ENCODE assay signal across 16 cellular contexts in the genomic region with DNA sequence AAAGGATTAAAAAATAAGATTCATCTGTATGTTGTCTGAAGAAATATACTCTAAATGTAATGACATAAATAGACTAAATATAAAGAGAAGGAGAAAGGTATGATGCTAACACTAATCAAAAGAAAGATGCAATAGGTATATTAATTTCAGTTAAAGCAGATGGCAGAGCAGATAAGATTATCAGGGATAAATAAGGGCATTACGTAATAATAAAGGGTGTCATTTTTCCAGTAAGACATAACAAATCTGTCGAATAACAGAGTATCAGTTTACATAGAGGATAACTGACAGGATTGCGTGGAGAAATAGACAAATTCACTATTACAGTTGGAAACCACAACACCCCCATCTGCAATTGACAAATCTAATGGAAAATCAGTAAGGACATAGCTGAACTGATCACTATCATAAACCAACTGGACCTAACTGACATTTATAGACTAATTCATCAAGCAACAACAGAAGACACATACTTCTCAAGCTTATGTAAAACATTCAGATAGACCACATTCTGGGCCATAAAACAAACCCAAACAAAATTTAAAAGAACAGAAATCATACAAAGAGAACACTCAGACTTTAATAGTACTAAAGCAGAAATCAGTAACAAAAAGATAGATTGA.
A peak's percentile ranks its signal among the peaks of the same experiment; 100 is the strongest.
DNase-seq lines count a peak whose midpoint lies in the region; FAIRE-seq and TF ChIP-seq lines count a peak whose summit lies in the region.
"Had no signal": no experiment of that assay in that cellular context is flagged by ENCODE, and none has a peak within 500 bp of the region (broad histone marks: within the 10 kb centered on the region; RNA-seq: fewer than 3 reads in every experiment).

No MANE protein-coding gene starts in this region.

- no peaks in the 10 kb centered on the region for H3K27me3 ChIP-seq in tibial nerve
- H3K27me3 ChIP-seq: BLaER1 had no signal

- TF ChIP-seq POLR2A in tibial nerve (IDR thresholded peaks at IDR 0.05) = no peak

- no peaks in the 10 kb centered on the region for H3K4me1 ChIP-seq in tibial nerve
- H3K4me1 ChIP-seq: BLaER1 had no signal

- peaks cover 0 to 10% (median 0%) of the 10 kb centered on the region in 4 donors for H3K9me3 ChIP-seq in tibial nerve
- H3K9me3 ChIP-seq: BLaER1 had no signal

- FAIRE-seq in D721Med (lab: Jason Lieb, UNC) = peak; percentile 94
- FAIRE-seq: GM12878 had no signal

- no peak overlapping the region for H3K27ac ChIP-seq in tibial nerve
- H3K27ac ChIP-seq: BLaER1 had no signal

- TF ChIP-seq CTCF in D721Med (IDR thresholded peaks at IDR 0.05; ENCODE audit: insufficient read depth, missing control alignments) (no peak), tibial nerve (IDR thresholded peaks at IDR 0.05) (no peak)

- DNase-seq in D721Med (ENCODE audit: insufficient read length, low spot score) (no peak), HT-29 (ENCODE audit: low spot score) (peak; percentile 11), NCI-H2171 treated with DMSO at 0.1 percent for 48 hours (lab: John Stamatoyannopoulos, UW) (peak; percentile 67), NCI-H82 treated with DMSO at 0.1 percent for 48 hours (lab: John Stamatoyannopoulos, UW; ENCODE audit: unreplicated experiment) (peak; percentile 51), tibial nerve (ENCODE audit: low spot score in 2 of 2) (no peak), islet precursor cell (no peak), OCI-M2 (lab: John Stamatoyannopoulos, UW; ENCODE audit: unreplicated experiment) (no peak), midbrain (lab: John Stamatoyannopoulos, UW) (no peak)
- DNase-seq: 8988T; CD4-positive, alpha-beta memory T cell; DMS79 treated with DMSO at 0.1 percent for 48 hours; GOT3; H7; KBM-7 had no signal

- no peak overlapping the region for H3K4me3 ChIP-seq in tibial nerve
- H3K4me3 ChIP-seq: BLaER1, GM12878 had no signal

- TF ChIP-seq EP300 in tibial nerve (IDR thresholded peaks at IDR 0.05) = no peak

- H3K36me3 ChIP-seq in tibial nerve = no peaks in the 10 kb centered on the region
- H3K36me3 ChIP-seq: BLaER1 had no signal

- WGBS in tibial nerve, 2 donors = 61 to 77% methylated on average over 3 of the region's 3 CpGs

Comparison
In these comparisons a context has a peak if more than half of its experiments do, and no peak if none do; other contexts are left out.
1. DNase-seq: peak in HT-29 (single experiment), NCI-H2171 treated with DMSO at 0.1 percent for 48 hours (single experiment) and NCI-H82 treated with DMSO at 0.1 percent for 48 hours (single experiment); none in D721Med (single experiment), tibial nerve (0 of 2), islet precursor cell (single experiment), OCI-M2 (single experiment) and midbrain (single experiment).